Comparison of ENCODE assay signal across 13 cellular contexts in genomic region chr4:11497212-11497806, GRCh38.
DNase-seq lines count a peak whose midpoint lies in the region; ATAC-seq and TF ChIP-seq lines count a peak whose summit lies in the region.
"Had no signal": no experiment of that assay in that cellular context is flagged by ENCODE, and none has a peak within 500 bp of the region (broad histone marks: within the 10 kb centered on the region; RNA-seq: fewer than 3 reads in every experiment).

No MANE protein-coding gene starts in this region.

- H3K4me3 ChIP-seq in WERI-Rb-1 (ENCODE audit: low read depth, low read length) (no peak overlapping the region), lower lobe of right lung (no peak overlapping the region)
- H3K4me3 ChIP-seq: A549 had no signal

- H3K4me1 ChIP-seq in lower lobe of right lung = no peaks in the 10 kb centered on the region
- H3K4me1 ChIP-seq: A549 had no signal

- TF ChIP-seq CTCF in WERI-Rb-1 (IDR thresholded peaks at IDR 0.05; ENCODE audit: low read depth, low read length) = peak; percentile 16; the same call in 1 of the 2 replicates
- peak; percentile 11 for TF ChIP-seq CTCF in lower lobe of right lung (IDR thresholded peaks at IDR 0.05)

- ATAC-seq in lower lobe of right lung (no peak), HG02870 (IDR thresholded peaks at IDR 0.05; ENCODE audit: unreplicated experiment) (no peak)
- ATAC-seq: A549 had no signal

- H3K27ac ChIP-seq in WERI-Rb-1 = no peak overlapping the region
- no peak overlapping the region for H3K27ac ChIP-seq in lower lobe of right lung
- H3K27ac ChIP-seq: A549 had no signal

- peaks cover 6% of the 10 kb centered on the region for H3K9me3 ChIP-seq in WERI-Rb-1 (ENCODE audit: severe bottlenecking)
- peaks cover 13% of the 10 kb centered on the region for H3K9me3 ChIP-seq in lower lobe of right lung
- H3K9me3 ChIP-seq: A549 had no signal

- no peaks in the 10 kb centered on the region for H3K36me3 ChIP-seq in WERI-Rb-1
- no peaks in the 10 kb centered on the region for H3K36me3 ChIP-seq in lower lobe of right lung

- H3K27me3 ChIP-seq in WERI-Rb-1 (ENCODE audit: insufficient read depth, low read depth, severe bottlenecking) (no peaks in the 10 kb centered on the region), lower lobe of right lung (ENCODE audit: low read depth) (no peaks in the 10 kb centered on the region)

- DNase-seq in NCI-H146 (lab: John Stamatoyannopoulos, UW) = peak; percentile 32
- no peak for DNase-seq in NCI-H146 treated with DMSO at 0.1 percent for 48 hours (lab: John Stamatoyannopoulos, UW; ENCODE audit: unreplicated experiment)
- DNase-seq in HT1080 (ENCODE audit: low read depth) = peak; percentile 24
- DNase-seq in WERI-Rb-1 = no peak
- DNase-seq in lower lobe of right lung = no peak
- DNase-seq in DMS 273 treated with DMSO at 0.1 percent for 48 hours (lab: John Stamatoyannopoulos, UW) = no peak
- no peak for DNase-seq in stimulated activated CD4-positive, alpha-beta T cell treated with anti-CD3 and anti-CD28 coated beads, Interleukin-1b, Interleukin-23, amount 100 ng/mL, for 48 hours
- DNase-seq: activated CD4-positive, alpha-beta memory T cell treated with anti-CD3 and anti-CD28 coated beads for 36 hours; activated naive CD4-positive, alpha-beta T cell treated with anti-CD3 and anti-CD28 coated beads, Interleukin-2, amount 50 U/mL, for 16 hours; KBM-7; nucleus accumbens had no signal

- intact Hi-C loops in lower lobe of right lung (cut with DNase I) = no loop called here

Comparison
In these comparisons a context has a peak if more than half of its experiments do, and no peak if none do; other contexts are left out.
1. DNase-seq: peak in NCI-H146 (single experiment) and HT1080 (single experiment); none in NCI-H146 treated with DMSO at 0.1 percent for 48 hours (single experiment), WERI-Rb-1 (single experiment), lower lobe of right lung (single experiment), DMS 273 treated with DMSO at 0.1 percent for 48 hours (single experiment) and stimulated activated CD4-positive, alpha-beta T cell treated with anti-CD3 and anti-CD28 coated beads, Interleukin-1b, Interleukin-23, amount 100 ng/mL, for 48 hours (single experiment).